ENCODE assay signal across 1 cellular context in genomic region chr6:104525677-104526322, GRCh38.
TF ChIP-seq lines count a peak whose summit lies in the region.

No MANE protein-coding gene starts in this region.

TF ChIP-seq in WTC11, 78 proteins besides CTCF, POLR2A, EP300 and RAD21 (continued from another document):
- TF ChIP-seq, protein P1, sequence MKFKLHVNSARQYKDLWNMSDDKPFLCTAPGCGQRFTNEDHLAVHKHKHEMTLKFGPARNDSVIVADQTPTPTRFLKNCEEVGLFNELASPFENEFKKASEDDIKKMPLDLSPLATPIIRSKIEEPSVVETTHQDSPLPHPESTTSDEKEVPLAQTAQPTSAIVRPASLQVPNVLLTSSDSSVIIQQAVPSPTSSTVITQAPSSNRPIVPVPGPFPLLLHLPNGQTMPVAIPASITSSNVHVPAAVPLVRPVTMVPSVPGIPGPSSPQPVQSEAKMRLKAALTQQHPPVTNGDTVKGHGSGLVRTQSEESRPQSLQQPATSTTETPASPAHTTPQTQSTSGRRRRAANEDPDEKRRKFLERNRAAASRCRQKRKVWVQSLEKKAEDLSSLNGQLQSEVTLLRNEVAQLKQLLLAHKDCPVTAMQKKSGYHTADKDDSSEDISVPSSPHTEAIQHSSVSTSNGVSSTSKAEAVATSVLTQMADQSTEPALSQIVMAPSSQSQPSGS (CRISPR knock-in tag; IDR thresholded peaks at IDR 0.05; ENCODE audit: borderline replicate concordance, low read depth) = no peak
- TF ChIP-seq SMAD3 (CRISPR knock-in tag; IDR thresholded peaks at IDR 0.05; ENCODE audit: borderline replicate concordance) (no peak), TP53 (CRISPR knock-in tag; IDR thresholded peaks at IDR 0.05) (no peak), E2F1 (CRISPR knock-in tag; IDR thresholded peaks at IDR 0.05) (no peak), HMGA2 (CRISPR knock-in tag; IDR thresholded peaks at IDR 0.05) (no peak), NFYB (CRISPR knock-in tag; conservative IDR thresholded peaks at IDR 0.05; ENCODE audit: low read depth) (no peak)
- TF ChIP-seq, protein P2, sequence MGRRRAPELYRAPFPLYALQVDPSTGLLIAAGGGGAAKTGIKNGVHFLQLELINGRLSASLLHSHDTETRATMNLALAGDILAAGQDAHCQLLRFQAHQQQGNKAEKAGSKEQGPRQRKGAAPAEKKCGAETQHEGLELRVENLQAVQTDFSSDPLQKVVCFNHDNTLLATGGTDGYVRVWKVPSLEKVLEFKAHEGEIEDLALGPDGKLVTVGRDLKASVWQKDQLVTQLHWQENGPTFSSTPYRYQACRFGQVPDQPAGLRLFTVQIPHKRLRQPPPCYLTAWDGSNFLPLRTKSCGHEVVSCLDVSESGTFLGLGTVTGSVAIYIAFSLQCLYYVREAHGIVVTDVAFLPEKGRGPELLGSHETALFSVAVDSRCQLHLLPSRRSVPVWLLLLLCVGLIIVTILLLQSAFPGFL (CRISPR knock-in tag; IDR thresholded peaks at IDR 0.05; ENCODE audit: borderline replicate concordance) = no peak
